In genomic region chr9:132878695-132879064, GRCh38 we compare ENCODE assay signal across 8 cellular contexts. TPM values are rescaled to one million over a fixed set of nuclear protein-coding genes. Genes with fewer than 3 reads are reported as not detected.
DNase-seq lines count a peak whose midpoint lies in the region; ATAC-seq and TF ChIP-seq lines count a peak whose summit lies in the region.

Gene SPACA9, plus strand, starts transcription at chr9:132878898. Its CDS starts 5,050 bp downstream, at chr9:132883948.

- H3K27ac Mint-ChIP-seq in CD8-positive, alpha-beta memory T cell: peak within 1 kb of the TSS; percentile 81 to 97 (median 90)

- peak; percentile 90 to 95 for ATAC-seq in lower lobe of right lung
- ATAC-seq in GM18502 (IDR thresholded peaks at IDR 0.05; ENCODE audit: poor library complexity, unreplicated experiment): no peak

- no peaks in the 10 kb centered on the region for H3K36me3 ChIP-seq in CD8-positive, alpha-beta memory T cell (ENCODE audit: insufficient read depth, low read length)
- H3K36me3 ChIP-seq in HUES64 (ENCODE audit: insufficient read depth, low read length) (no peaks in the 10 kb centered on the region), lower lobe of right lung (no peaks in the 10 kb centered on the region)

- H3K36me3 Mint-ChIP-seq in CD8-positive, alpha-beta memory T cell: no peaks in the 10 kb centered on the region

- TF ChIP-seq CTCF in lower lobe of right lung (IDR thresholded peaks at IDR 0.05): no peak

- 7% methylated on average over 27 of the region's 28 CpGs for WGBS in HUES64

- peak within 1 kb of the TSS; percentile 93 for H3K4me3 ChIP-seq in CD8-positive, alpha-beta memory T cell (ENCODE audit: low read length)
- H3K4me3 ChIP-seq in HUES64 (ENCODE audit: low read length): peak within 1 kb of the TSS; percentile 92
- peak within 1 kb of the TSS; percentile 89 for H3K4me3 ChIP-seq in lower lobe of right lung

- CTCF ChIA-PET in CD8-positive, alpha-beta memory T cell (lab: Charles Lee): interaction anchor here (1.0 to 1.4 kb wide), 2 partner anchors 21 to 23 kb away, joined by 4 read pairs; no protein-coding TSS in a partner anchor

- peak within 1 kb of the TSS; percentile 80 for H3K27ac ChIP-seq in CD8-positive, alpha-beta memory T cell (ENCODE audit: low read depth, low read length)
- H3K27ac ChIP-seq in HUES64 (ENCODE audit: low read depth, low read length) (no peak within 1 kb of the TSS), lower lobe of right lung (peak within 1 kb of the TSS; percentile 85)

- DNase-seq in CD8-positive, alpha-beta memory T cell: peak in 3 of 5 donors; percentile 8 to 50 (median 16)
- DNase-seq in activated CD4-positive, alpha-beta T cell treated with anti-CD3 and anti-CD28 coated beads for 48 hours: peak; percentile 51
- DNase-seq in effector CD8-positive, alpha-beta T cell (lab: John Stamatoyannopoulos, UW): peak; percentile 13
- DNase-seq in lower lobe of right lung: peak; percentile 85
- peak; percentile 13 for DNase-seq in stimulated activated CD8-positive, alpha-beta memory T cell treated with anti-CD3 and anti-CD28 coated beads, Interleukin-12 subunit alpha, Interleukin-12 subunit beta, amount 100 ng/mL, for 4 hours (ENCODE audit: low read depth)
- no peak for DNase-seq in UCSD-AML1 (lab: John Stamatoyannopoulos, UW; ENCODE audit: unreplicated experiment)

- H3K9me3 Mint-ChIP-seq in CD8-positive, alpha-beta memory T cell: no peaks in the 10 kb centered on the region

- H3K4me1 ChIP-seq in CD8-positive, alpha-beta memory T cell (ENCODE audit: insufficient read depth, low read length): peaks cover 5% of the 10 kb centered on the region
- no peaks in the 10 kb centered on the region for H3K4me1 ChIP-seq in HUES64 (ENCODE audit: insufficient read depth, low read length)
- peaks cover 13% of the 10 kb centered on the region for H3K4me1 ChIP-seq in lower lobe of right lung

- no peaks in the 10 kb centered on the region for H3K9me3 ChIP-seq in CD8-positive, alpha-beta memory T cell (ENCODE audit: low read length)
- no peaks in the 10 kb centered on the region for H3K9me3 ChIP-seq in HUES64 (ENCODE audit: insufficient read depth, low read depth, low read length)
- no peaks in the 10 kb centered on the region for H3K9me3 ChIP-seq in lower lobe of right lung

- peak within 1 kb of the TSS; percentile 74 for H3K9ac ChIP-seq in HUES64 (ENCODE audit: low read depth, low read length)

- peaks cover 14 to 26% (median 16%) of the 10 kb centered on the region in 3 donors for H3K4me1 Mint-ChIP-seq in CD8-positive, alpha-beta memory T cell

- H3K27me3 Mint-ChIP-seq in CD8-positive, alpha-beta memory T cell: peaks cover 0 to 2% of the 10 kb centered on the region in 2 donors

- intact Hi-C loops in lower lobe of right lung (cut with DNase I): no loop called here

- H3K4me3 Mint-ChIP-seq in CD8-positive, alpha-beta memory T cell: peak within 1 kb of the TSS; percentile 76 to 90 (median 84)

- H3K27me3 ChIP-seq in CD8-positive, alpha-beta memory T cell (ENCODE audit: insufficient read depth, low read length, poor library complexity, severe bottlenecking): no peaks in the 10 kb centered on the region
- H3K27me3 ChIP-seq in HUES64 (ENCODE audit: insufficient read depth, low read length) (peaks cover 22% of the 10 kb centered on the region), lower lobe of right lung (ENCODE audit: low read depth) (no peaks in the 10 kb centered on the region)

- POLR2A ChIA-PET in CD8-positive, alpha-beta memory T cell (lab: Charles Lee): interaction anchor here (1.1 kb wide), 1 partner anchor 30 kb away, joined by 3 read pairs; no protein-coding TSS in a partner anchor

RNA-seq across cellular contexts. Expression of gene SPACA9, which starts in this region (rescaled TPM):
- 1 to 10 TPM; 2.6 to 2.8 TPM for total RNA-seq in CD8-positive, alpha-beta memory T cell
- polyA plus RNA-seq in CD8-positive, alpha-beta memory T cell: 1.4 TPM
- polyA plus RNA-seq in HUES64 (2013, experiment 1 of 2): 0.70 TPM
- 2.7 TPM for polyA plus RNA-seq in HUES64 (2013, experiment 2 of 2)
- total RNA-seq in lower lobe of right lung: 13.9 TPM
